In the genomic region with DNA sequence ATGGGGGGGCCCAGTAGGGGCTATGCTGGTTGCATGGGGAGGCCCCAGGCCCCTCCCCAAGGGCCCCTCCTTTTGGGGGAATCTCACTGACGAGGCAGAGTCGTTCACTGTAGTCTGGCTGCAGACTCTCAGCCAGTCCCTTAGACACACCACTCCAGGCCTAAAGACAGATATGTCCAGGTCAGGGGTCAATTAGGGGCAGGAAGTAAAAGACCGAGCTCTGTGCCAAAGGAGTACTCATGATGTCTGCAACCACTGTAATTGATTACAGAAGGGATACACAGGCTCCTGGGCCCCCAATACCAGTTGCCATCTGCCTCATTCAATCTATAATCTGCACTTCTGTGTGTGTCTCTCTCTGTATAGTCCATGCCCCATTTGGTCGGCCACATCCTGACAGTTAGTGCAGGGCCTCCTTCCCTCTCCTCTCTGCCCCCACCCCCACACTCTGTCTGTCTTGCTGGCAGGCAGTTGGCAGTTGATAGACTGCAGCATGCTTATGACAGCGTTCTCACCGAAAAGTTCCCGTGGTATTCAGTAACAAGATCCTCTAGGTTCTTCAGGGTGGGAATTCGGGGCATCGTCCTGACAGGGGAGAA, we compare ENCODE assay signal across 3 cellular contexts.
TF ChIP-seq lines count a peak whose summit lies in the region.

No MANE protein-coding gene starts in this region.

TF ChIP-seq in SK-N-SH treated with all-trans-retinoic acid at 6 μM for 48 hours, 23 proteins besides CTCF, POLR2A, EP300 and RAD21:
- TF ChIP-seq RARB (CRISPR knock-in tag; IDR thresholded peaks at IDR 0.05), result no peak
- no peak for TF ChIP-seq TCF4 (CRISPR knock-in tag; IDR thresholded peaks at IDR 0.05; ENCODE audit: borderline replicate concordance)
- no peak for TF ChIP-seq POU6F1 (CRISPR knock-in tag; IDR thresholded peaks at IDR 0.05; ENCODE audit: borderline replicate concordance, low read depth)
- no peak for TF ChIP-seq ZFP3 (CRISPR knock-in tag; IDR thresholded peaks at IDR 0.05)
- TF ChIP-seq ISL1 (CRISPR knock-in tag; IDR thresholded peaks at IDR 0.05), result no peak
- no peak for TF ChIP-seq ARNTL (CRISPR knock-in tag; IDR thresholded peaks at IDR 0.05; ENCODE audit: borderline replicate concordance, low read depth)
- TF ChIP-seq GLIS3 (CRISPR knock-in tag; IDR thresholded peaks at IDR 0.05), result no peak
- no peak for TF ChIP-seq TOX (CRISPR knock-in tag; IDR thresholded peaks at IDR 0.05; ENCODE audit: borderline replicate concordance)
- TF ChIP-seq, protein P1, sequence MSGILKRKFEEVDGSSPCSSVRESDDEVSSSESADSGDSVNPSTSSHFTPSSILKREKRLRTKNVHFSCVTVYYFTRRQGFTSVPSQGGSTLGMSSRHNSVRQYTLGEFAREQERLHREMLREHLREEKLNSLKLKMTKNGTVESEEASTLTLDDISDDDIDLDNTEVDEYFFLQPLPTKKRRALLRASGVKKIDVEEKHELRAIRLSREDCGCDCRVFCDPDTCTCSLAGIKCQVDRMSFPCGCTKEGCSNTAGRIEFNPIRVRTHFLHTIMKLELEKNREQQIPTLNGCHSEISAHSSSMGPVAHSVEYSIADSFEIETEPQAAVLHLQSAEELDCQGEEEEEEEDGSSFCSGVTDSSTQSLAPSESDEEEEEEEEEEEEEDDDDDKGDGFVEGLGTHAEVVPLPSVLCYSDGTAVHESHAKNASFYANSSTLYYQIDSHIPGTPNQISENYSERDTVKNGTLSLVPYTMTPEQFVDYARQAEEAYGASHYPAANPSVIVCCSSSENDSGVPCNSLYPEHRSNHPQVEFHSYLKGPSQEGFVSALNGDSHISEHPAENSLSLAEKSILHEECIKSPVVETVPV (CRISPR knock-in tag; IDR thresholded peaks at IDR 0.05), result no peak
- TF ChIP-seq ZNF8 (CRISPR knock-in tag; IDR thresholded peaks at IDR 0.05), result no peak
- TF ChIP-seq SNAI2 (CRISPR knock-in tag; IDR thresholded peaks at IDR 0.05), result no peak
- no peak for TF ChIP-seq CSDC2 (CRISPR knock-in tag; IDR thresholded peaks at IDR 0.05)
TF ChIP-seq in SK-N-SH treated with all-trans-retinoic acid at 6 μM for 48 hours: peak in this region for 0.

TF ChIP-seq in SK-N-SH, 30 proteins besides CTCF, POLR2A, EP300 and RAD21:
- TF ChIP-seq NFIC (IDR thresholded peaks at IDR 0.05; ENCODE audit: borderline replicate concordance) (no peak), IRF3 (IDR thresholded peaks at IDR 0.05; ENCODE audit: low read depth, low read length) (no peak), NRF1 (IDR thresholded peaks at IDR 0.05; ENCODE audit: low read depth, low read length) (no peak), JUND (IDR thresholded peaks at IDR 0.05) (no peak), FOXM1 (IDR thresholded peaks at IDR 0.05; ENCODE audit: low read depth) (no peak), EZH2phosphoT487 (IDR thresholded peaks at IDR 0.05; ENCODE audit: borderline replicate concordance, low read depth) (no peak)
- TF ChIP-seq, protein P2, sequence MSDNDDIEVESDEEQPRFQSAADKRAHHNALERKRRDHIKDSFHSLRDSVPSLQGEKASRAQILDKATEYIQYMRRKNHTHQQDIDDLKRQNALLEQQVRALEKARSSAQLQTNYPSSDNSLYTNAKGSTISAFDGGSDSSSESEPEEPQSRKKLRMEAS (IDR thresholded peaks at IDR 0.05; ENCODE audit: low read depth), result no peak
- TF ChIP-seq, protein P3, sequence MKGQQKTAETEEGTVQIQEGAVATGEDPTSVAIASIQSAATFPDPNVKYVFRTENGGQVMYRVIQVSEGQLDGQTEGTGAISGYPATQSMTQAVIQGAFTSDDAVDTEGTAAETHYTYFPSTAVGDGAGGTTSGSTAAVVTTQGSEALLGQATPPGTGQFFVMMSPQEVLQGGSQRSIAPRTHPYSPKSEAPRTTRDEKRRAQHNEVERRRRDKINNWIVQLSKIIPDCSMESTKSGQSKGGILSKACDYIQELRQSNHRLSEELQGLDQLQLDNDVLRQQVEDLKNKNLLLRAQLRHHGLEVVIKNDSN (IDR thresholded peaks at IDR 0.05; ENCODE audit: borderline replicate concordance, low read depth), result no peak
TF ChIP-seq in SK-N-SH: peak in this region for 0.

TF ChIP-seq in GM12878, 131 proteins besides CTCF, POLR2A, EP300 and RAD21:
- TF ChIP-seq POLR2AphosphoS2 (IDR thresholded peaks at IDR 0.05; ENCODE audit: low read depth, low read length), result 0 out of 2 replicates have a peak, but pooled peaks have one; percentile 26
- peak; percentile 30; the same call in 1 of the 2 replicates for TF ChIP-seq POLR2AphosphoS5 (IDR thresholded peaks at IDR 0.05; ENCODE audit: low read length)
- no peak for TF ChIP-seq BACH1 (IDR thresholded peaks at IDR 0.05; ENCODE audit: borderline replicate concordance)
- peak; percentile 65 for TF ChIP-seq NR2F1 (conservative IDR thresholded peaks at IDR 0.05)
TF ChIP-seq in GM12878: peak in this region for 3.
